12 cellular contexts compared by ENCODE assay signal in genomic region chr6:142883011-142883410, GRCh38.
A peak's percentile ranks its signal among the peaks of the same experiment; 100 is the strongest.
DNase-seq lines count a peak whose midpoint lies in the region; ATAC-seq and TF ChIP-seq lines count a peak whose summit lies in the region.
"Had no signal": no experiment of that assay in that cellular context is flagged by ENCODE, and none has a peak within 500 bp of the region (broad histone marks: within the 10 kb centered on the region; RNA-seq: fewer than 3 reads in every experiment).

No MANE protein-coding gene starts in this region.

- H3K4me3 Mint-ChIP-seq in CD8-positive, alpha-beta memory T cell, result peak overlapping the region in 4 of 7 donors; percentile 1 to 33 (median 3)
- no peak overlapping the region for H3K4me3 Mint-ChIP-seq in IgD-negative memory B cell
- H3K4me3 Mint-ChIP-seq in brain, result peak overlapping the region; percentile 7 to 97 (median 90)

- H3K9me3 ChIP-seq in CD8-positive, alpha-beta memory T cell (ENCODE audit: low read length), result no peaks in the 10 kb centered on the region
- H3K9me3 ChIP-seq in neural cell (ENCODE audit: low read length) (no peaks in the 10 kb centered on the region), A673 (ENCODE audit: low read depth, low read length, poor library complexity, severe bottlenecking) (no peaks in the 10 kb centered on the region)
- H3K9me3 ChIP-seq: right lobe of liver had no signal

- TF ChIP-seq EP300 in neural cell (conservative IDR thresholded peaks at IDR 0.05; ENCODE audit: poor library complexity, severe bottlenecking), result no peak

- H3K27me3 Mint-ChIP-seq in CD8-positive, alpha-beta memory T cell, result no peaks in the 10 kb centered on the region
- H3K27me3 Mint-ChIP-seq in IgD-negative memory B cell (no peaks in the 10 kb centered on the region), brain (no peaks in the 10 kb centered on the region)

- peak overlapping the region; percentile 17 for H3K9ac ChIP-seq in neural cell (ENCODE audit: low read length)

- H3K4me1 Mint-ChIP-seq in CD8-positive, alpha-beta memory T cell, result peaks cover 89 to 98% (median 97%) of the 10 kb centered on the region in 3 donors
- H3K4me1 Mint-ChIP-seq in IgD-negative memory B cell (peaks cover 48 to 68% (median 50%) of the 10 kb centered on the region in 3 donors), brain (peaks cover 82% of the 10 kb centered on the region)

- no peak for TF ChIP-seq RAD21 in neural cell (conservative IDR thresholded peaks at IDR 0.05)

- no peaks in the 10 kb centered on the region for H3F3A ChIP-seq in neural cell (ENCODE audit: insufficient read depth, low read length, poor library complexity, severe bottlenecking)

- H3K27me3 ChIP-seq in CD8-positive, alpha-beta memory T cell (ENCODE audit: insufficient read depth, low read length, poor library complexity, severe bottlenecking), result no peaks in the 10 kb centered on the region
- H3K27me3 ChIP-seq in neural cell (ENCODE audit: insufficient read depth, low read depth, low read length), result no peaks in the 10 kb centered on the region
- H3K27me3 ChIP-seq in A673 (replicated peaks; ENCODE audit: insufficient read depth, low read depth, low read length, poor library complexity), result no peaks in the 10 kb centered on the region
- H3K27me3 ChIP-seq: right lobe of liver had no signal

- H3K79me2 ChIP-seq in neural cell (replicated peaks; ENCODE audit: insufficient read depth, low read length), result peaks cover 21% of the 10 kb centered on the region

- POLR2A ChIA-PET in CD8-positive, alpha-beta memory T cell (lab: Charles Lee), result interaction anchor here (1.2 to 1.5 kb wide), 3 partner anchors 25 to 75 kb away, joined by 3 to 4 read pairs (median 3); no protein-coding TSS in a partner anchor
- POLR2A ChIA-PET in A673 (lab: Charles Lee; ENCODE audit: low non-redundant PET), result no interaction called here

- DNase-seq in CD8-positive, alpha-beta memory T cell, result no peak
- DNase-seq in A673 (ENCODE audit: low spot score), result no peak
- DNase-seq in posterior cingulate gyrus, result no peak
- DNase-seq: activated effector memory CD4-positive, alpha-beta T cell treated with Interleukin-2 at 50 U/mL for 16 hours; GOT3; right lobe of liver; substantia nigra had no signal

- H3K9me2 ChIP-seq in neural cell (ENCODE audit: insufficient read depth, low read length), result no peaks in the 10 kb centered on the region

- peaks cover 74% of the 10 kb centered on the region for H3K4me1 ChIP-seq in CD8-positive, alpha-beta memory T cell (ENCODE audit: insufficient read depth, low read length)
- peaks cover 3% of the 10 kb centered on the region for H3K4me1 ChIP-seq in A673 (ENCODE audit: insufficient read depth, low read length, poor library complexity, severe bottlenecking)

- intact Hi-C loops in A673 (cut with micrococcal nuclease; ENCODE audit: unreplicated experiment) (loop anchor here (5.0 kb wide), 1 partner anchor 59 kb away; no protein-coding TSS in a partner anchor), posterior cingulate gyrus (cut with DNase I) (loop anchor here (5.0 to 10.0 kb wide), 2 partner anchors 59 to 188 kb away; no protein-coding TSS in a partner anchor)

- TF ChIP-seq CTCF in brain (conservative IDR thresholded peaks at IDR 0.05) (no peak), neural cell (IDR thresholded peaks at IDR 0.05; ENCODE audit: poor library complexity, severe bottlenecking) (no peak), A673 (conservative IDR thresholded peaks at IDR 0.05; ENCODE audit: low read depth, low read length) (no peak)

- peak overlapping the region; percentile 72 for H3K4me2 ChIP-seq in neural cell (ENCODE audit: low read length)

- BruUV-seq in A673 (replicated peaks; lab: Mats Ljungman, UMichigan), result no TSS peak

- H3K9me3 Mint-ChIP-seq in CD8-positive, alpha-beta memory T cell, result no peaks in the 10 kb centered on the region
- H3K9me3 Mint-ChIP-seq in IgD-negative memory B cell (peaks cover 0 to 1% (median 0%) of the 10 kb centered on the region in 3 donors), brain (no peaks in the 10 kb centered on the region)

- peak overlapping the region in 7 of 8 donors; percentile 5 to 78 (median 29) for H3K27ac Mint-ChIP-seq in CD8-positive, alpha-beta memory T cell
- H3K27ac Mint-ChIP-seq in IgD-negative memory B cell (peak overlapping the region in 2 of 3 donors; percentile 23 to 57), brain (peak overlapping the region; percentile 25 to 72 (median 39))

- H3K36me3 ChIP-seq in CD8-positive, alpha-beta memory T cell (ENCODE audit: insufficient read depth, low read length), result no peaks in the 10 kb centered on the region
- no peaks in the 10 kb centered on the region for H3K36me3 ChIP-seq in neural cell (ENCODE audit: insufficient read depth, low read length)
- H3K36me3 ChIP-seq in A673 (ENCODE audit: insufficient read depth, low read length, poor library complexity, severe bottlenecking), result no peaks in the 10 kb centered on the region
- H3K36me3 ChIP-seq: right lobe of liver had no signal

- H4K20me1 ChIP-seq in neural cell (ENCODE audit: insufficient read depth), result no peaks in the 10 kb centered on the region

- no peak overlapping the region for H3K4me3 ChIP-seq in CD8-positive, alpha-beta memory T cell (ENCODE audit: low read length)
- peak overlapping the region; percentile 69 for H3K4me3 ChIP-seq in neural cell (ENCODE audit: low read length)
- no peak overlapping the region for H3K4me3 ChIP-seq in A673 (ENCODE audit: low read depth, low read length, poor library complexity, severe bottlenecking)
- H3K4me3 ChIP-seq: right lobe of liver, SK-N-MC had no signal

- ATAC-seq in GM21528 (IDR thresholded peaks at IDR 0.05; ENCODE audit: low FRiP score, unreplicated experiment), result no peak
- ATAC-seq: right lobe of liver had no signal

- H3K36me3 Mint-ChIP-seq in CD8-positive, alpha-beta memory T cell, result peaks cover 0 to 17% (median 4%) of the 10 kb centered on the region in 3 donors
- peaks cover 12% of the 10 kb centered on the region for H3K36me3 Mint-ChIP-seq in IgD-negative memory B cell
- H3K36me3 Mint-ChIP-seq in brain, result no peaks in the 10 kb centered on the region

- no peak overlapping the region for H2AFZ ChIP-seq in neural cell (ENCODE audit: low read depth, low read length)

- CTCF ChIA-PET in CD8-positive, alpha-beta memory T cell (lab: Charles Lee), result interaction anchor here (0.8 to 2.7 kb wide), 8 partner anchors 9 to 190 kb away, joined by 3 to 12 read pairs (median 4); no protein-coding TSS in a partner anchor
- CTCF ChIA-PET in A673 (lab: Charles Lee), result no interaction called here

- no peak overlapping the region for H3K27ac ChIP-seq in CD8-positive, alpha-beta memory T cell (ENCODE audit: low read depth, low read length)
- H3K27ac ChIP-seq in neural cell (ENCODE audit: low read length) (no peak overlapping the region), A673 (ENCODE audit: low read depth, low read length, poor library complexity, severe bottlenecking) (no peak overlapping the region)
- H3K27ac ChIP-seq: right lobe of liver, SK-N-MC had no signal

TF ChIP-seq in neural cell, 6 proteins besides CTCF, POLR2A, EP300 and RAD21:
- TF ChIP-seq MXI1 (conservative IDR thresholded peaks at IDR 0.05; ENCODE audit: poor library complexity, severe bottlenecking) (no peak), SMC3 (conservative IDR thresholded peaks at IDR 0.05; ENCODE audit: poor library complexity) (no peak), TAF1 (IDR thresholded peaks at IDR 0.05; ENCODE audit: low read depth) (no peak), POLR2AphosphoS5 (IDR thresholded peaks at IDR 0.05) (no peak)
- TF ChIP-seq, protein P1, sequence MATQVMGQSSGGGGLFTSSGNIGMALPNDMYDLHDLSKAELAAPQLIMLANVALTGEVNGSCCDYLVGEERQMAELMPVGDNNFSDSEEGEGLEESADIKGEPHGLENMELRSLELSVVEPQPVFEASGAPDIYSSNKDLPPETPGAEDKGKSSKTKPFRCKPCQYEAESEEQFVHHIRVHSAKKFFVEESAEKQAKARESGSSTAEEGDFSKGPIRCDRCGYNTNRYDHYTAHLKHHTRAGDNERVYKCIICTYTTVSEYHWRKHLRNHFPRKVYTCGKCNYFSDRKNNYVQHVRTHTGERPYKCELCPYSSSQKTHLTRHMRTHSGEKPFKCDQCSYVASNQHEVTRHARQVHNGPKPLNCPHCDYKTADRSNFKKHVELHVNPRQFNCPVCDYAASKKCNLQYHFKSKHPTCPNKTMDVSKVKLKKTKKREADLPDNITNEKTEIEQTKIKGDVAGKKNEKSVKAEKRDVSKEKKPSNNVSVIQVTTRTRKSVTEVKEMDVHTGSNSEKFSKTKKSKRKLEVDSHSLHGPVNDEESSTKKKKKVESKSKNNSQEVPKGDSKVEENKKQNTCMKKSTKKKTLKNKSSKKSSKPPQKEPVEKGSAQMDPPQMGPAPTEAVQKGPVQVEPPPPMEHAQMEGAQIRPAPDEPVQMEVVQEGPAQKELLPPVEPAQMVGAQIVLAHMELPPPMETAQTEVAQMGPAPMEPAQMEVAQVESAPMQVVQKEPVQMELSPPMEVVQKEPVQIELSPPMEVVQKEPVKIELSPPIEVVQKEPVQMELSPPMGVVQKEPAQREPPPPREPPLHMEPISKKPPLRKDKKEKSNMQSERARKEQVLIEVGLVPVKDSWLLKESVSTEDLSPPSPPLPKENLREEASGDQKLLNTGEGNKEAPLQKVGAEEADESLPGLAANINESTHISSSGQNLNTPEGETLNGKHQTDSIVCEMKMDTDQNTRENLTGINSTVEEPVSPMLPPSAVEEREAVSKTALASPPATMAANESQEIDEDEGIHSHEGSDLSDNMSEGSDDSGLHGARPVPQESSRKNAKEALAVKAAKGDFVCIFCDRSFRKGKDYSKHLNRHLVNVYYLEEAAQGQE (IDR thresholded peaks at IDR 0.05; ENCODE audit: borderline replicate concordance), result no peak

Comparison
In these comparisons a context has a peak if more than half of its experiments do, and no peak if none do; other contexts are left out.
1. H3K4me3 Mint-ChIP-seq: peak in CD8-positive, alpha-beta memory T cell (4 of 7) and brain (5 of 5); none in IgD-negative memory B cell (0 of 4).
2. Peak in every context shown above with its lines, with median percentiles within 50 percentile points of each other: H3K27ac Mint-ChIP-seq.